8 cellular contexts compared by ENCODE assay signal in genomic region chr1:32351859-32352745, GRCh38. TPM values are rescaled to one million over a fixed set of nuclear protein-coding genes. Genes with fewer than 3 reads are reported as not detected.
DNase-seq lines count a peak whose midpoint lies in the region; ATAC-seq and TF ChIP-seq lines count a peak whose summit lies in the region.

No MANE protein-coding gene starts in this region.

- CTCF ChIA-PET in MCF 10A (lab: Yijun Ruan, JAX) = interaction anchor here (0.6 to 1.4 kb wide), 5 partner anchors 8 to 664 kb away, joined by 3 to 8 read pairs (median 3); no protein-coding TSS in a partner anchor

- POLR2A ChIA-PET in MCF 10A (lab: Yijun Ruan, JAX) = interaction anchor here (0.7 to 1.8 kb wide), 7 partner anchors 8 to 300 kb away, joined by 3 to 6 read pairs (median 3); partner anchors contain the start of genes IQCC and TXLNA

- no peaks in the 10 kb centered on the region for H3K27me3 ChIP-seq in kidney epithelial cell (ENCODE audit: control insufficient read depth, insufficient read depth, low read length)

- H3K4me1 Mint-ChIP-seq in activated T-cell treated with anti-CD3 and anti-CD28 coated beads, Interleukin-2, amount 50 U/mL, for 4 hours (ENCODE audit: low read depth) = peaks cover 37% of the 10 kb centered on the region
- H3K4me1 Mint-ChIP-seq in MCF 10A (ENCODE audit: insufficient read depth, unreplicated experiment) = peaks cover 11% of the 10 kb centered on the region
- peaks cover 24 to 48% of the 10 kb centered on the region in 2 donors for H3K4me1 Mint-ChIP-seq in stimulated activated naive B cell treated with anti-CD40 and anti-IgM and Interleukin-4, amounts not matched to agents 10 μg/mL and 1 μg/mL and 100 μg/mL, for 72 hours

- BruUV-seq in MCF 10A (replicated peaks; lab: Mats Ljungman, UMichigan) = TSS peak; percentile 39

- TF ChIP-seq CTCF in MCF 10A (IDR thresholded peaks at IDR 0.05; ENCODE audit: unreplicated experiment) (no peak), kidney epithelial cell (IDR thresholded peaks at IDR 0.05; ENCODE audit: insufficient read depth, low read length, poor library complexity, severe bottlenecking) (peak; percentile 20)

- H3K36me3 Mint-ChIP-seq in activated T-cell treated with anti-CD3 and anti-CD28 coated beads, Interleukin-2, amount 50 U/mL, for 4 hours (ENCODE audit: insufficient read depth) = no peaks in the 10 kb centered on the region
- peaks cover 20% of the 10 kb centered on the region for H3K36me3 Mint-ChIP-seq in MCF 10A (ENCODE audit: insufficient read depth, unreplicated experiment)
- peaks cover 4 to 14% of the 10 kb centered on the region in 2 donors for H3K36me3 Mint-ChIP-seq in stimulated activated naive B cell treated with anti-CD40 and anti-IgM and Interleukin-4, amounts not matched to agents 10 μg/mL and 1 μg/mL and 100 μg/mL, for 72 hours

- H3K27me3 Mint-ChIP-seq in activated T-cell treated with anti-CD3 and anti-CD28 coated beads, Interleukin-2, amount 50 U/mL, for 4 hours (ENCODE audit: low read depth) = no peaks in the 10 kb centered on the region
- no peaks in the 10 kb centered on the region for H3K27me3 Mint-ChIP-seq in MCF 10A (ENCODE audit: insufficient read depth, unreplicated experiment)
- H3K27me3 Mint-ChIP-seq in stimulated activated naive B cell treated with anti-CD40 and anti-IgM and Interleukin-4, amounts not matched to agents 10 μg/mL and 1 μg/mL and 100 μg/mL, for 72 hours = no peaks in the 10 kb centered on the region

- ATAC-seq in activated T-cell treated with anti-CD3 and anti-CD28 coated beads, Interleukin-2, amount 50 U/mL, for 4 hours = peak; percentile 2 to 9
- ATAC-seq in stimulated activated naive B cell treated with anti-CD40 and anti-IgM and Interleukin-4, amounts not matched to agents 10 μg/mL and 1 μg/mL and 100 μg/mL, for 72 hours (replicated peaks) = peak in 1 of 2 donors; percentile 12
- no peak for ATAC-seq in GM21737 (IDR thresholded peaks at IDR 0.05; ENCODE audit: unreplicated experiment)

- peak overlapping the region; percentile 72 for H3K4me3 ChIP-seq in kidney epithelial cell (ENCODE audit: low read depth, low read length)

- H3K9me3 Mint-ChIP-seq in activated T-cell treated with anti-CD3 and anti-CD28 coated beads, Interleukin-2, amount 50 U/mL, for 4 hours = no peaks in the 10 kb centered on the region
- H3K9me3 Mint-ChIP-seq in MCF 10A (ENCODE audit: unreplicated experiment) = no peaks in the 10 kb centered on the region
- peaks cover 0 to 1% of the 10 kb centered on the region in 2 donors for H3K9me3 Mint-ChIP-seq in stimulated activated naive B cell treated with anti-CD40 and anti-IgM and Interleukin-4, amounts not matched to agents 10 μg/mL and 1 μg/mL and 100 μg/mL, for 72 hours

- peak overlapping the region; percentile 83 for H3K4me3 Mint-ChIP-seq in activated T-cell treated with anti-CD3 and anti-CD28 coated beads, Interleukin-2, amount 50 U/mL, for 4 hours
- peak overlapping the region; percentile 82 for H3K4me3 Mint-ChIP-seq in MCF 10A (ENCODE audit: unreplicated experiment)
- H3K4me3 Mint-ChIP-seq in stimulated activated naive B cell treated with anti-CD40 and anti-IgM and Interleukin-4, amounts not matched to agents 10 μg/mL and 1 μg/mL and 100 μg/mL, for 72 hours = peak overlapping the region; percentile 87 to 88

- no peaks in the 10 kb centered on the region for H3K36me3 ChIP-seq in kidney epithelial cell (ENCODE audit: control insufficient read depth, insufficient read depth, low read length)

- intact Hi-C loops in MCF 10A (cut with micrococcal nuclease) = loop anchor here (2.0 kb wide), 1 partner anchor 129 kb away; the partner anchor contains the start of genes EIF3I and TMEM234

- peak overlapping the region; percentile 94 for H3K27ac Mint-ChIP-seq in MCF 10A (ENCODE audit: low read depth, unreplicated experiment)
- H3K27ac Mint-ChIP-seq in stimulated activated naive B cell treated with anti-CD40 and anti-IgM and Interleukin-4, amounts not matched to agents 10 μg/mL and 1 μg/mL and 100 μg/mL, for 72 hours = peak overlapping the region; percentile 92

- DNase-seq in activated T-cell treated with anti-CD3 and anti-CD28 coated beads, Interleukin-2, amount 50 U/mL, for 4 hours = no peak
- no peak for DNase-seq in activated T-cell treated with anti-CD3 and anti-CD28 coated beads, Interleukin-2, amount 50 U/mL, for 1 hour
- peak; percentile 49 for DNase-seq in M059J (ENCODE audit: low read depth)
- peak; percentile 25 for DNase-seq in MCF 10A (ENCODE audit: unreplicated experiment)
- DNase-seq in kidney epithelial cell (ENCODE audit: low read depth) = no peak
- DNase-seq in stimulated activated naive B cell treated with anti-CD40 and anti-IgM and Interleukin-4, amounts not matched to agents 10 μg/mL and 1 μg/mL and 100 μg/mL, for 72 hours = no peak
- DNase-seq in NCI-H128 (lab: John Stamatoyannopoulos, UW; ENCODE audit: unreplicated experiment) = no peak

RNA-seq across cellular contexts. Expression of gene FAM229A, which starts 10.2 kb away (rescaled TPM):
- total RNA-seq in activated T-cell treated with anti-CD3 and anti-CD28 coated beads, Interleukin-2, amount 50 U/mL, for 4 hours = 1 to 10 TPM; 2.7 to 3.5 (median 3.2) TPM
- 0.42 and 1.2 TPM in 2 replicates for total RNA-seq in M059J (2014; rRNA removed; shearing (Covaris generic))
- total RNA-seq in MCF 10A (2022) = 13.4 and 19.0 TPM in 2 replicates
- total RNA-seq in kidney epithelial cell = 3.4 and 7.5 TPM in 2 replicates

RNA-seq across cellular contexts. Expression of gene TSSK3, which starts 10.2 kb away (rescaled TPM):
- total RNA-seq in activated T-cell treated with anti-CD3 and anti-CD28 coated beads, Interleukin-2, amount 50 U/mL, for 4 hours = under 1 TPM; 0.71 to 0.98 (median 0.92) TPM
- 0.07 TPM in 1 of 2 replicates, not detected in the other for total RNA-seq in M059J (2014; rRNA removed; shearing (Covaris generic))
- total RNA-seq in MCF 10A (2022) = 2.0 and 2.3 TPM in 2 replicates
- not detected in 2 replicates for total RNA-seq in kidney epithelial cell

RNA-seq across cellular contexts. Expression of gene MARCKSL1, which starts 16.1 kb away (rescaled TPM):
- 10 to 100 TPM; 25.3 to 33.5 (median 27.8) TPM for total RNA-seq in activated T-cell treated with anti-CD3 and anti-CD28 coated beads, Interleukin-2, amount 50 U/mL, for 4 hours
- 73.3 and 110 TPM in 2 replicates for total RNA-seq in M059J (2014; rRNA removed; shearing (Covaris generic))
- total RNA-seq in MCF 10A (2022) (0.65 and 1.0 TPM in 2 replicates), kidney epithelial cell (184 and 187 TPM in 2 replicates)

RNA-seq across cellular contexts. Expression of gene BSDC1, which starts 42.1 kb away (rescaled TPM):
- 10 to 100 TPM; 42.2 to 56.8 (median 46.6) TPM for total RNA-seq in activated T-cell treated with anti-CD3 and anti-CD28 coated beads, Interleukin-2, amount 50 U/mL, for 4 hours
- total RNA-seq in M059J (2014; rRNA removed; shearing (Covaris generic)) = 86.0 and 91.7 TPM in 2 replicates
- total RNA-seq in MCF 10A (2022) (52.6 and 56.2 TPM in 2 replicates), kidney epithelial cell (81.6 and 83.6 TPM in 2 replicates)

Comparison
In these comparisons a context has a peak if more than half of its experiments do, and no peak if none do; other contexts are left out.
1. DNase-seq: peak in M059J (single experiment) and MCF 10A (single experiment); none in activated T-cell treated with anti-CD3 and anti-CD28 coated beads, Interleukin-2, amount 50 U/mL, for 4 hours (single experiment), activated T-cell treated with anti-CD3 and anti-CD28 coated beads, Interleukin-2, amount 50 U/mL, for 1 hour (single experiment), kidney epithelial cell (single experiment), stimulated activated naive B cell treated with anti-CD40 and anti-IgM and Interleukin-4, amounts not matched to agents 10 μg/mL and 1 μg/mL and 100 μg/mL, for 72 hours (single experiment) and NCI-H128 (single experiment).
2. RNA of gene MARCKSL1, which starts 16.1 kb away (total RNA-seq): 184 to 187 TPM in kidney epithelial cell, 73.3 to 110 TPM in M059J and 25.3 to 33.5 TPM in activated T-cell treated with anti-CD3 and anti-CD28 coated beads, Interleukin-2, amount 50 U/mL, for 4 hours; 0.65 to 1.0 TPM in MCF 10A; every median in the first group is over 10 times any median in the second.
3. Peak in every context shown above with its lines, with median percentiles within 50 percentile points of each other: H3K4me3 Mint-ChIP-seq.